1 cellular context compared by ENCODE assay signal in genomic region chr15:66294157-66294931, GRCh38.
TF ChIP-seq lines count a peak whose summit lies in the region.

No MANE protein-coding gene starts in this region.

TF ChIP-seq in K562, 482 proteins besides CTCF, POLR2A, EP300 and RAD21 (continued from another document):
- no peak for TF ChIP-seq POLR3G (IDR thresholded peaks at IDR 0.05; ENCODE audit: extremely low read depth, insufficient read length, insufficient replicate concordance)
- TF ChIP-seq ID3 (CRISPR knock-in tag; IDR thresholded peaks at IDR 0.05) = no peak
- TF ChIP-seq ID3 (tag; IDR thresholded peaks at IDR 0.05) = 0 out of 2 replicates have a peak, but pooled peaks have one; percentile 16
- TF ChIP-seq FOSL1 (tag; conservative IDR thresholded peaks at IDR 0.05) = 0 out of 2 replicates have a peak, but pooled peaks have one; percentile 36
- TF ChIP-seq KAT7 (CRISPR knock-in tag; IDR thresholded peaks at IDR 0.05; ENCODE audit: borderline replicate concordance) = peak; percentile 52; the same call in 1 of the 2 replicates
- TF ChIP-seq FOXM1 (IDR thresholded peaks at IDR 0.05; ENCODE audit: low read depth) = no peak
- TF ChIP-seq FOXM1 (CRISPR knock-in tag; IDR thresholded peaks at IDR 0.05; ENCODE audit: low read depth) = no peak
- TF ChIP-seq FOXJ2 (tag; IDR thresholded peaks at IDR 0.05) = no peak
- no peak for TF ChIP-seq ZNF79 (CRISPR knock-in tag; IDR thresholded peaks at IDR 0.05; ENCODE audit: low read depth)
- no peak for TF ChIP-seq NR2F6 (CRISPR knock-in tag; IDR thresholded peaks at IDR 0.05)
- TF ChIP-seq AFF4 (CRISPR knock-in tag; IDR thresholded peaks at IDR 0.05) = 0 out of 2 replicates have a peak, but pooled peaks have one; percentile 66
- peak; percentile 78 for TF ChIP-seq L3MBTL2 (IDR thresholded peaks at IDR 0.05)
- no peak for TF ChIP-seq SMAD3 (CRISPR knock-in tag; conservative IDR thresholded peaks at IDR 0.05)
- TF ChIP-seq TFAP4 (CRISPR knock-in tag; IDR thresholded peaks at IDR 0.05; ENCODE audit: borderline replicate concordance) = peak; percentile 64; the same call in 1 of the 2 replicates
- TF ChIP-seq ATF6 (CRISPR knock-in tag; IDR thresholded peaks at IDR 0.05) = peak; percentile 78; the same call in 1 of the 2 replicates
- TF ChIP-seq PYGO2 (tag; IDR thresholded peaks at IDR 0.05) = no peak
- no peak for TF ChIP-seq HMBOX1 (IDR thresholded peaks at IDR 0.05)
- no peak for TF ChIP-seq HDAC3 (IDR thresholded peaks at IDR 0.05; ENCODE audit: borderline replicate concordance, partially characterized antibody)
- peak; percentile 43 for TF ChIP-seq ZBTB1 (CRISPR knock-in tag; IDR thresholded peaks at IDR 0.05; ENCODE audit: borderline replicate concordance, low read depth)
- peak in 1 of 2 experiments; percentile 5; a peak in 1 of 4 replicates for TF ChIP-seq SIN3A (IDR thresholded peaks at IDR 0.05; ENCODE audit: borderline replicate concordance in 2 of 2, control insufficient read depth in 1 of 2, low read depth in 2 of 2, low read length in 2 of 2)
- no peak for TF ChIP-seq SPI1 (IDR thresholded peaks at IDR 0.05; ENCODE audit: borderline replicate concordance, low read depth, low read length)
- TF ChIP-seq SAP30 (IDR thresholded peaks at IDR 0.05; ENCODE audit: borderline replicate concordance, insufficient read depth, low read depth, low read length, poor library complexity, severe bottlenecking) = peak; percentile 51
- no peak for TF ChIP-seq DPF2 (IDR thresholded peaks at IDR 0.05)
- TF ChIP-seq GATAD2A (IDR thresholded peaks at IDR 0.05) = peak; percentile 19; the same call in 1 of the 2 replicates
- TF ChIP-seq NKRF (IDR thresholded peaks at IDR 0.05; ENCODE audit: borderline replicate concordance) = no peak; the same call in 1 of the 2 replicates
- TF ChIP-seq PRDM10 (IDR thresholded peaks at IDR 0.05; ENCODE audit: partially characterized antibody) = no peak
- TF ChIP-seq SMARCC2 (IDR thresholded peaks at IDR 0.05; ENCODE audit: low read depth) = 0 out of 2 replicates have a peak, but pooled peaks have one; percentile 7
- no peak for TF ChIP-seq TBL1XR1 (IDR thresholded peaks at IDR 0.05; ENCODE audit: low read length in 2 of 2)
- no peak for TF ChIP-seq RB1 (IDR thresholded peaks at IDR 0.05; ENCODE audit: low read depth)
- TF ChIP-seq USF1 (CRISPR knock-in tag; IDR thresholded peaks at IDR 0.05) = no peak
TF ChIP-seq in K562: peak in this region for 36.
